8 cellular contexts compared by ENCODE assay signal in genomic region chr1:61053281-61053711, GRCh38. TPM values are rescaled to one million over a fixed set of nuclear protein-coding genes. Genes with fewer than 3 reads are reported as not detected.
DNase-seq lines count a peak whose midpoint lies in the region; ATAC-seq lines count a peak whose summit lies in the region.

No MANE protein-coding gene starts in this region.

- H3K9me3 ChIP-seq in iPS-18a (ENCODE audit: control insufficient read depth, low read depth, low read length) = peaks cover 4% of the 10 kb centered on the region

- ATAC-seq in GM18873 (IDR thresholded peaks at IDR 0.05; ENCODE audit: low FRiP score, unreplicated experiment) (no peak), HG03354 (IDR thresholded peaks at IDR 0.05; ENCODE audit: poor library complexity, severe bottlenecking, unreplicated experiment) (no peak), HG02973 (IDR thresholded peaks at IDR 0.05; ENCODE audit: unreplicated experiment) (no peak)

- peaks cover 66% of the 10 kb centered on the region for H3K27me3 ChIP-seq in H7 (ENCODE audit: control insufficient read depth, insufficient read depth, low read length)
- peaks cover 78% of the 10 kb centered on the region for H3K27me3 ChIP-seq in iPS-18a (ENCODE audit: control insufficient read depth, insufficient read depth, low read length)

- no peaks in the 10 kb centered on the region for H3K36me3 ChIP-seq in H7 (replicated peaks; ENCODE audit: control insufficient read depth, insufficient read depth, low read length)
- no peaks in the 10 kb centered on the region for H3K36me3 ChIP-seq in iPS-18a (ENCODE audit: control insufficient read depth, low read depth, low read length)

- H3K9ac ChIP-seq in iPS-18a (ENCODE audit: low read length) = no peak overlapping the region

- peaks cover 18% of the 10 kb centered on the region for H3K4me1 Mint-ChIP-seq in activated T-helper 2 cell treated with anti-CD3 and anti-CD28 coated beads, Interferon-gamma antibody, Interleukin-2, Interleukin-4, amounts not matched to agents 10 μg/mL and 5 μg/mL and 100 μg/mL, durations not matched to agents 14 hours and 24 hours and 36 hours (ENCODE audit: low read depth)

- H3K27ac ChIP-seq in iPS-18a (ENCODE audit: low read length) (no peak overlapping the region), skin epidermis (peak overlapping the region in 10 of 21 experiments; percentile 36 to 78 (median 62))

- no peak for DNase-seq in H7
- DNase-seq in activated T-helper 2 cell treated with anti-CD3 and anti-CD28 coated beads, Interferon-gamma antibody, Interleukin-2, Interleukin-4, amounts not matched to agents 10 μg/mL and 5 μg/mL and 100 μg/mL, durations not matched to agents 14 hours and 24 hours and 36 hours (ENCODE audit: low spot score) = no peak
- no peak for DNase-seq in glomerular visceral epithelial cell (ENCODE audit: extremely low spot score)

- no peak overlapping the region for H3K27ac Mint-ChIP-seq in activated T-helper 2 cell treated with anti-CD3 and anti-CD28 coated beads, Interferon-gamma antibody, Interleukin-2, Interleukin-4, amounts not matched to agents 10 μg/mL and 5 μg/mL and 100 μg/mL, durations not matched to agents 14 hours and 24 hours and 36 hours

- peaks cover 46% of the 10 kb centered on the region for H3K4me1 ChIP-seq in iPS-18a (ENCODE audit: control insufficient read depth, low read depth, low read length)

- H3K36me3 Mint-ChIP-seq in activated T-helper 2 cell treated with anti-CD3 and anti-CD28 coated beads, Interferon-gamma antibody, Interleukin-2, Interleukin-4, amounts not matched to agents 10 μg/mL and 5 μg/mL and 100 μg/mL, durations not matched to agents 14 hours and 24 hours and 36 hours (ENCODE audit: low read depth) = no peaks in the 10 kb centered on the region

- H3K4me3 ChIP-seq in H7 (ENCODE audit: insufficient read depth, low read depth, low read length) (peak overlapping the region; percentile 38), iPS-18a (ENCODE audit: low read length) (peak overlapping the region; percentile 69), skin epidermis (peak overlapping the region; percentile 9 to 38 (median 23))

- H3K27me3 Mint-ChIP-seq in activated T-helper 2 cell treated with anti-CD3 and anti-CD28 coated beads, Interferon-gamma antibody, Interleukin-2, Interleukin-4, amounts not matched to agents 10 μg/mL and 5 μg/mL and 100 μg/mL, durations not matched to agents 14 hours and 24 hours and 36 hours (ENCODE audit: low read depth) = peaks cover 68% of the 10 kb centered on the region

- no peaks in the 10 kb centered on the region for H3K9me3 Mint-ChIP-seq in activated T-helper 2 cell treated with anti-CD3 and anti-CD28 coated beads, Interferon-gamma antibody, Interleukin-2, Interleukin-4, amounts not matched to agents 10 μg/mL and 5 μg/mL and 100 μg/mL, durations not matched to agents 14 hours and 24 hours and 36 hours

- intact Hi-C loops in activated T-helper 2 cell treated with anti-CD3 and anti-CD28 coated beads, Interferon-gamma antibody, Interleukin-2, Interleukin-4, amounts not matched to agents 10 μg/mL and 5 μg/mL and 100 μg/mL, durations not matched to agents 14 hours and 24 hours and 36 hours (cut with micrococcal nuclease) = loop anchor here (1.0 to 10.0 kb wide), 3 partner anchors 25 to 532 kb away; no protein-coding TSS in a partner anchor

- peak overlapping the region; percentile 61 for H3K4me3 Mint-ChIP-seq in activated T-helper 2 cell treated with anti-CD3 and anti-CD28 coated beads, Interferon-gamma antibody, Interleukin-2, Interleukin-4, amounts not matched to agents 10 μg/mL and 5 μg/mL and 100 μg/mL, durations not matched to agents 14 hours and 24 hours and 36 hours (ENCODE audit: low read depth)

RNA-seq across cellular contexts. Expression of gene NFIA, which starts 29.1 kb away (rescaled TPM):
- total RNA-seq in H7 (2014; rRNA removed; shearing (Covaris generic)) = 8.4 and 11.3 TPM in 2 replicates
- total RNA-seq in activated T-helper 2 cell treated with anti-CD3 and anti-CD28 coated beads, Interferon-gamma antibody, Interleukin-2, Interleukin-4, amounts not matched to agents 10 μg/mL and 5 μg/mL and 100 μg/mL, durations not matched to agents 14 hours and 24 hours and 36 hours = 1.4 and 1.5 TPM in 2 replicates
